Comparison of ENCODE assay signal across 21 cellular contexts in the genomic region with DNA sequence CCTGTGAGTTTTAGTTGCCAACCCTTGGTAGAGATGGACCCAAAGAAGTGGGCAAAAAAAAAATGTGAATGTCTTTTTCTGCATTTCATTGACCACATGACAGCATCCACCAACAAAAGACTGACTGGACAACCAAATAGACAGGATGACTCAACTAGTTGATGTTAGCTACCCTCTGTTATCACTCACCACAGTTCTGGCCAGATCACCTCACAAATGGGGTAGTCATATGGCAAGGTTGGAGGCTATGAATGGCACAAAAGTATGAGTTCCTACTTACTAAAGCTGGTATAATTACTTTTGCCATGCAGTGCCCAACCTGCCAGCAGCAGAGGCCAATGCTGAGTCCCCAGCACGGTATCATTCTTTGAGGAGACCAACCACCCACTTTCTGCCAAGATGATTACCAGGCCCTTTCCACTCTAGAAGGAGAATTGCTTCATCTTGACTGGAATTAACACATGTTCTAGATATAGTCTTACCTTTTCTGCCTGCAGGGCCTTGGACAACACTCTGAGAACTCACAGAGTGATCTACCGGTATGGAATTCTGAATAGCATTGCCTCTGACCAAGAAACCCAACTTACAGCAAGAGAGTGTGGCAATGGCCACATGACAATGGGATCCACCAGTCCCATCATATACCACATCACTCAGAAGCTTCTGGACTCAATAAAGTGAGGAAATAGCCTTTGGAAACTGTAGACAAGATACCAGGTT.
"Had no signal": no experiment of that assay in that cellular context is flagged by ENCODE, and none has a peak within 500 bp of the region (broad histone marks: within the 10 kb centered on the region; RNA-seq: fewer than 3 reads in every experiment).

No MANE protein-coding gene starts in this region.

- ATAC-seq: body of pancreas, left lobe of liver, psoas muscle, right lobe of liver, WTC11 had no signal

- H3K4me3 ChIP-seq: adrenal gland, body of pancreas, psoas muscle, right lobe of liver, spleen had no signal

- H3K9me3 ChIP-seq: adrenal gland, body of pancreas, psoas muscle, right lobe of liver, spleen had no signal

- H3K27ac ChIP-seq: adrenal gland, body of pancreas, psoas muscle, right lobe of liver, spleen had no signal

- H3K9me3 Mint-ChIP-seq: central memory CD8-positive, alpha-beta T cell; memory B cell had no signal

- H3K4me1 Mint-ChIP-seq: central memory CD8-positive, alpha-beta T cell; memory B cell; nephron; WTC11 had no signal

- H3K36me3 Mint-ChIP-seq: memory B cell, type B pancreatic cell had no signal

- H3K27ac Mint-ChIP-seq: memory B cell, nephron, type B pancreatic cell, WTC11 had no signal

- H3K36me3 ChIP-seq: adrenal gland, right lobe of liver, spleen had no signal

- H3K4me3 Mint-ChIP-seq: central memory CD8-positive, alpha-beta T cell; memory B cell; nephron; type B pancreatic cell; WTC11 had no signal

- H3K27me3 ChIP-seq: adrenal gland, body of pancreas, right lobe of liver had no signal

- DNase-seq: activated CD4-positive, alpha-beta T cell treated with anti-CD3 and anti-CD28 coated beads for 48 hours; activated CD8-positive, alpha-beta memory T cell treated with anti-CD3 and anti-CD28 coated beads for 24 hours; activated naive CD4-positive, alpha-beta T cell treated with anti-CD3 and anti-CD28 coated beads, Interleukin-2, amount 50 U/mL, for 16 hours; adrenal gland; body of pancreas; cortex of kidney; effector CD8-positive, alpha-beta T cell; occipital lobe; psoas muscle; right lobe of liver; spleen; stimulated activated CD4-positive, alpha-beta T cell treated with anti-CD3 and anti-CD28 coated beads, Interleukin-1b, Interleukin-23, amount 100 ng/mL, for 48 hours; stimulated activated naive CD4-positive, alpha-beta T cell; substantia nigra; T1000 had no signal

- H3K4me1 ChIP-seq: adrenal gland, body of pancreas, psoas muscle, spleen had no signal

- H3K27me3 Mint-ChIP-seq: type B pancreatic cell had no signal
